ENCODE assay signal across 9 cellular contexts in the genomic region with DNA sequence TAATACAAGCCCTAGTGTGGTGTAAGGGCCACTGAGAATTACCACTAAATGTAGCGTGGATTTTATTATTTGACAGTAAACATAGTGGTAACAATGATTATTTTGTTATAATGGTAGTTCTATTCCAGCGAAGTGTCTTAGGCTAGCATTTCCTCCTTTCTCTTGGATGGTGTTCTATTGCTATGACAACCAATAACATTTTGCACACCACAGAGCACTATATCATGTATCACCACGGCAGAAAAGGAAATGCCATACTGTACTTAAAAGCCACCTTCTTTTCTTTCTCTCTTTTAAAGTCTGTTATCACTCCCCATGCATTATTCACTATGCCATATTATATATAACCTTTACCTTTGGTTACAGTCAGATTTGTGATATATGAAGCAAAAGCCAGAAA.
DNase-seq lines count a peak whose midpoint lies in the region; ATAC-seq lines count a peak whose summit lies in the region.
"Had no signal": no experiment of that assay in that cellular context is flagged by ENCODE, and none has a peak within 500 bp of the region (broad histone marks: within the 10 kb centered on the region; RNA-seq: fewer than 3 reads in every experiment).

No MANE protein-coding gene starts in this region.

- peak; percentile 80 to 84 for ATAC-seq in stimulated activated naive B cell treated with anti-CD40 and anti-IgM and Interleukin-4, amounts not matched to agents 10 μg/mL and 1 μg/mL and 100 μg/mL, for 72 hours (replicated peaks)
- no peak for ATAC-seq in HG03520 (IDR thresholded peaks at IDR 0.05; ENCODE audit: unreplicated experiment)

- CTCF ChIA-PET in activated CD4-positive, alpha-beta T cell treated with anti-CD3 and anti-CD28 coated beads, Interleukin-2, amount 10 ng/mL, durations not matched to agents 7 days and 5 days (lab: Charles Lee) = no interaction called here

- peak overlapping the region; percentile 16 for H3K27ac Mint-ChIP-seq in activated CD4-positive, alpha-beta T cell treated with anti-CD3 and anti-CD28 coated beads, Interleukin-2, amount 10 ng/mL, durations not matched to agents 7 days and 5 days
- peak overlapping the region; percentile 32 for H3K27ac Mint-ChIP-seq in stimulated activated naive B cell treated with anti-CD40 and anti-IgM and Interleukin-4, amounts not matched to agents 10 μg/mL and 1 μg/mL and 100 μg/mL, for 72 hours

- peaks cover 7% of the 10 kb centered on the region for H3K36me3 Mint-ChIP-seq in activated CD4-positive, alpha-beta T cell treated with anti-CD3 and anti-CD28 coated beads, Interleukin-2, amount 10 ng/mL, durations not matched to agents 7 days and 5 days (ENCODE audit: low read depth)
- H3K36me3 Mint-ChIP-seq in stimulated activated naive B cell treated with anti-CD40 and anti-IgM and Interleukin-4, amounts not matched to agents 10 μg/mL and 1 μg/mL and 100 μg/mL, for 72 hours = peaks cover 33 to 49% of the 10 kb centered on the region in 2 donors

- H3K4me1 Mint-ChIP-seq in activated CD4-positive, alpha-beta T cell treated with anti-CD3 and anti-CD28 coated beads, Interleukin-2, amount 10 ng/mL, durations not matched to agents 7 days and 5 days = peaks cover 19% of the 10 kb centered on the region
- H3K4me1 Mint-ChIP-seq in stimulated activated naive B cell treated with anti-CD40 and anti-IgM and Interleukin-4, amounts not matched to agents 10 μg/mL and 1 μg/mL and 100 μg/mL, for 72 hours = peaks cover 23 to 61% of the 10 kb centered on the region in 2 donors

- H3K27me3 Mint-ChIP-seq in activated CD4-positive, alpha-beta T cell treated with anti-CD3 and anti-CD28 coated beads, Interleukin-2, amount 10 ng/mL, durations not matched to agents 7 days and 5 days = no peaks in the 10 kb centered on the region
- H3K27me3 Mint-ChIP-seq in stimulated activated naive B cell treated with anti-CD40 and anti-IgM and Interleukin-4, amounts not matched to agents 10 μg/mL and 1 μg/mL and 100 μg/mL, for 72 hours = no peaks in the 10 kb centered on the region

- POLR2A ChIA-PET in activated CD4-positive, alpha-beta T cell treated with anti-CD3 and anti-CD28 coated beads, Interleukin-2, amount 10 ng/mL, durations not matched to agents 7 days and 5 days (lab: Charles Lee) = no interaction called here

- H3K4me3 Mint-ChIP-seq in activated CD4-positive, alpha-beta T cell treated with anti-CD3 and anti-CD28 coated beads, Interleukin-2, amount 10 ng/mL, durations not matched to agents 7 days and 5 days = no peak overlapping the region
- no peak overlapping the region for H3K4me3 Mint-ChIP-seq in stimulated activated naive B cell treated with anti-CD40 and anti-IgM and Interleukin-4, amounts not matched to agents 10 μg/mL and 1 μg/mL and 100 μg/mL, for 72 hours

- DNase-seq in activated CD4-positive, alpha-beta T cell treated with anti-CD3 and anti-CD28 coated beads, Interleukin-2, amount 10 ng/mL, durations not matched to agents 7 days and 5 days = peak; percentile 20
- DNase-seq in activated CD4-positive, alpha-beta T cell treated with anti-CD3 and anti-CD28 coated beads, Interleukin-2, amount 50 U/mL, for 1 hour = no peak
- peak; percentile 52 for DNase-seq in RPMI7951 (ENCODE audit: low read depth)
- DNase-seq in fibroblast of the conjunctiva (ENCODE audit: low read depth) = peak; percentile 42
- no peak for DNase-seq in stimulated activated naive B cell treated with anti-CD40 and anti-IgM and Interleukin-4, amounts not matched to agents 10 μg/mL and 1 μg/mL and 100 μg/mL, for 72 hours
- DNase-seq in epidermal melanocyte (ENCODE audit: insufficient read length, low spot score) = no peak
- DNase-seq in RPMI8226 = no peak
- DNase-seq: activated CD4-positive, CD25-positive, alpha-beta regulatory T cell treated with anti-CD3 and anti-CD28 coated beads, Interleukin-2, amount 50 U/mL, for 72 hours had no signal

- no peaks in the 10 kb centered on the region for H3K9me3 Mint-ChIP-seq in activated CD4-positive, alpha-beta T cell treated with anti-CD3 and anti-CD28 coated beads, Interleukin-2, amount 10 ng/mL, durations not matched to agents 7 days and 5 days
- H3K9me3 Mint-ChIP-seq in stimulated activated naive B cell treated with anti-CD40 and anti-IgM and Interleukin-4, amounts not matched to agents 10 μg/mL and 1 μg/mL and 100 μg/mL, for 72 hours = peaks cover 0 to 2% of the 10 kb centered on the region in 2 donors

Comparison
In these comparisons a context has a peak if more than half of its experiments do, and no peak if none do; other contexts are left out.
1. DNase-seq: peak in activated CD4-positive, alpha-beta T cell treated with anti-CD3 and anti-CD28 coated beads, Interleukin-2, amount 10 ng/mL, durations not matched to agents 7 days and 5 days (single experiment), RPMI7951 (single experiment) and fibroblast of the conjunctiva (single experiment); none in activated CD4-positive, alpha-beta T cell treated with anti-CD3 and anti-CD28 coated beads, Interleukin-2, amount 50 U/mL, for 1 hour (single experiment), stimulated activated naive B cell treated with anti-CD40 and anti-IgM and Interleukin-4, amounts not matched to agents 10 μg/mL and 1 μg/mL and 100 μg/mL, for 72 hours (single experiment), epidermal melanocyte (single experiment) and RPMI8226 (single experiment).